Comparison of ENCODE assay signal across 30 cellular contexts in the genomic region with DNA sequence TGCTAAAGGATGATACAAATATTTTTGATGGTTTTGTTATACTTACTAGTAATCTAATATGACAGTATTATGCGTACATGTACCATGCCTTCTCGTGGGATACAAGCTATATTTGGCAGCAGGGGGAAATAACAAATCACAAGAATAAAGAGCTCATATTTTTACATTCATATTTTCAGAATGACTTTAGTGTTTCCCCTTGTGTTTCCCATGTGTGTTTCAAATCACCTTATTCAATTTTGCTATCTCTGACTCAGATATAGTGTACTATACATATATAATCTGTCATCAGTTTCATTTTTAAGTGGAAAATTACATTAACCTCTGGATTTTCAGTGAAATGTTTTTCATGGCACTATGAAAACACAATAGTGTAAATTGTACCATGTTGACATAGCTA.
DNase-seq lines count a peak whose midpoint lies in the region; ATAC-seq and TF ChIP-seq lines count a peak whose summit lies in the region.
"Had no signal": no experiment of that assay in that cellular context is flagged by ENCODE, and none has a peak within 500 bp of the region (broad histone marks: within the 10 kb centered on the region; RNA-seq: fewer than 3 reads in every experiment).

No MANE protein-coding gene starts in this region.

- no peak overlapping the region for H3K27ac Mint-ChIP-seq in activated CD8-positive, alpha-beta T cell treated with anti-CD3 and anti-CD28 coated beads for 36 hours
- no peak overlapping the region for H3K27ac Mint-ChIP-seq in activated CD8-positive, alpha-beta T cell treated with anti-CD3 and anti-CD28 coated beads, Interleukin-2, amount 10 ng/mL, durations not matched to agents 7 days and 5 days
- H3K27ac Mint-ChIP-seq in stimulated activated effector memory CD8-positive, alpha-beta T cell treated with anti-CD3 and anti-CD28 coated beads, Interleukin-12 subunit alpha, Interleukin-12 subunit beta, amount 100 ng/mL, for 72 hours, result no peak overlapping the region
- H3K27ac Mint-ChIP-seq: brain; GM23338; T-helper 1 cell treated with Interleukin-12 subunit alpha and Interleukin-12 subunit beta and Interleukin-4 antibody, amounts not matched to agents 30 μg/mL and 1 μg/mL, for 36 hours had no signal

- intact Hi-C loops in activated CD8-positive, alpha-beta T cell treated with anti-CD3 and anti-CD28 coated beads for 36 hours (cut with micrococcal nuclease), result no loop called here

- DNase-seq in activated CD8-positive, alpha-beta T cell treated with anti-CD3 and anti-CD28 coated beads for 36 hours, result no peak
- no peak for DNase-seq in activated CD8-positive, alpha-beta T cell treated with anti-CD3 and anti-CD28 coated beads, Interleukin-2, amount 10 ng/mL, durations not matched to agents 7 days and 5 days
- no peak for DNase-seq in stimulated activated effector memory CD8-positive, alpha-beta T cell treated with anti-CD3 and anti-CD28 coated beads, Interleukin-12 subunit alpha, Interleukin-12 subunit beta, amount 100 ng/mL, for 72 hours (ENCODE audit: low spot score in 2 of 2)
- no peak for DNase-seq in NK-92 treated with Interleukin-12 subunit alpha and Interleukin-12 subunit beta, amount 100 ng/mL, for 24 hours (lab: John Stamatoyannopoulos, UW)
- DNase-seq in EL, result no peak
- no peak for DNase-seq in stimulated activated CD4-positive, alpha-beta T cell treated with anti-CD3 and anti-CD28 coated beads, Interleukin-4, amount 100 ng/mL, for 24 hours
- DNase-seq: activated CD4-positive, alpha-beta T cell treated with anti-CD3 and anti-CD28 coated beads for 1 hour; adrenal gland; Calu3; DMS79 treated with DMSO at 0.1 percent for 48 hours; GF-D8; glutamatergic neuron; islet precursor cell; left ventricle myocardium inferior; NCI-H146; NCI-H2107; NCI-H345; NCI-H69; pancreas; Right ventricle myocardium superior; tibial artery had no signal

- no peaks in the 10 kb centered on the region for H3K9me3 Mint-ChIP-seq in activated CD8-positive, alpha-beta T cell treated with anti-CD3 and anti-CD28 coated beads for 36 hours
- no peaks in the 10 kb centered on the region for H3K9me3 Mint-ChIP-seq in activated CD8-positive, alpha-beta T cell treated with anti-CD3 and anti-CD28 coated beads, Interleukin-2, amount 10 ng/mL, durations not matched to agents 7 days and 5 days (ENCODE audit: insufficient read depth)
- H3K9me3 Mint-ChIP-seq in stimulated activated effector memory CD8-positive, alpha-beta T cell treated with anti-CD3 and anti-CD28 coated beads, Interleukin-12 subunit alpha, Interleukin-12 subunit beta, amount 100 ng/mL, for 72 hours, result no peaks in the 10 kb centered on the region
- H3K9me3 Mint-ChIP-seq: GM23338; T-helper 1 cell treated with Interleukin-12 subunit alpha and Interleukin-12 subunit beta and Interleukin-4 antibody, amounts not matched to agents 30 μg/mL and 1 μg/mL, for 36 hours had no signal

- no peak overlapping the region for H3K4me3 Mint-ChIP-seq in activated CD8-positive, alpha-beta T cell treated with anti-CD3 and anti-CD28 coated beads for 36 hours
- H3K4me3 Mint-ChIP-seq in activated CD8-positive, alpha-beta T cell treated with anti-CD3 and anti-CD28 coated beads, Interleukin-2, amount 10 ng/mL, durations not matched to agents 7 days and 5 days, result no peak overlapping the region
- no peak overlapping the region for H3K4me3 Mint-ChIP-seq in stimulated activated effector memory CD8-positive, alpha-beta T cell treated with anti-CD3 and anti-CD28 coated beads, Interleukin-12 subunit alpha, Interleukin-12 subunit beta, amount 100 ng/mL, for 72 hours
- H3K4me3 Mint-ChIP-seq: brain; GM23338; neural crest cell; T-helper 1 cell treated with Interleukin-12 subunit alpha and Interleukin-12 subunit beta and Interleukin-4 antibody, amounts not matched to agents 30 μg/mL and 1 μg/mL, for 36 hours had no signal

- H3K27me3 Mint-ChIP-seq in activated CD8-positive, alpha-beta T cell treated with anti-CD3 and anti-CD28 coated beads for 36 hours, result no peaks in the 10 kb centered on the region
- no peaks in the 10 kb centered on the region for H3K27me3 Mint-ChIP-seq in activated CD8-positive, alpha-beta T cell treated with anti-CD3 and anti-CD28 coated beads, Interleukin-2, amount 10 ng/mL, durations not matched to agents 7 days and 5 days (ENCODE audit: low read depth)
- H3K27me3 Mint-ChIP-seq: brain had no signal

- H3K4me1 Mint-ChIP-seq in activated CD8-positive, alpha-beta T cell treated with anti-CD3 and anti-CD28 coated beads for 36 hours (ENCODE audit: low read depth), result peaks cover 2% of the 10 kb centered on the region
- H3K4me1 Mint-ChIP-seq in activated CD8-positive, alpha-beta T cell treated with anti-CD3 and anti-CD28 coated beads, Interleukin-2, amount 10 ng/mL, durations not matched to agents 7 days and 5 days (ENCODE audit: low read depth), result no peaks in the 10 kb centered on the region
- H3K4me1 Mint-ChIP-seq in stimulated activated effector memory CD8-positive, alpha-beta T cell treated with anti-CD3 and anti-CD28 coated beads, Interleukin-12 subunit alpha, Interleukin-12 subunit beta, amount 100 ng/mL, for 72 hours, result peaks cover 6% of the 10 kb centered on the region

- no peak for TF ChIP-seq CTCF in activated CD8-positive, alpha-beta T cell treated with anti-CD3 and anti-CD28 coated beads for 36 hours (IDR thresholded peaks at IDR 0.05)

- ATAC-seq in activated CD8-positive, alpha-beta T cell treated with anti-CD3 and anti-CD28 coated beads for 36 hours, result peak; percentile 42
- ATAC-seq in activated CD8-positive, alpha-beta T cell treated with anti-CD3 and anti-CD28 coated beads, Interleukin-2, amount 10 ng/mL, durations not matched to agents 7 days and 5 days, result no peak
- ATAC-seq in GM19395 (IDR thresholded peaks at IDR 0.05; ENCODE audit: unreplicated experiment) (peak; percentile 66), HG02885 (IDR thresholded peaks at IDR 0.05; ENCODE audit: poor library complexity, unreplicated experiment) (peak; percentile 59)
- peak; percentile 84 for ATAC-seq in stimulated activated effector memory CD8-positive, alpha-beta T cell treated with anti-CD3 and anti-CD28 coated beads, Interleukin-12 subunit alpha, Interleukin-12 subunit beta, amount 100 ng/mL, for 72 hours
- ATAC-seq: esophagus mucosa, GM23338, Panc1, pancreas, SK-N-SH treated with all-trans-retinoic acid at 6 μM for 48 hours had no signal

- H3K36me3 Mint-ChIP-seq in activated CD8-positive, alpha-beta T cell treated with anti-CD3 and anti-CD28 coated beads for 36 hours (ENCODE audit: low read depth), result no peaks in the 10 kb centered on the region
- no peaks in the 10 kb centered on the region for H3K36me3 Mint-ChIP-seq in activated CD8-positive, alpha-beta T cell treated with anti-CD3 and anti-CD28 coated beads, Interleukin-2, amount 10 ng/mL, durations not matched to agents 7 days and 5 days (ENCODE audit: low read depth)
- no peaks in the 10 kb centered on the region for H3K36me3 Mint-ChIP-seq in stimulated activated effector memory CD8-positive, alpha-beta T cell treated with anti-CD3 and anti-CD28 coated beads, Interleukin-12 subunit alpha, Interleukin-12 subunit beta, amount 100 ng/mL, for 72 hours
- H3K36me3 Mint-ChIP-seq: brain had no signal

- POLR2A ChIA-PET in activated CD8-positive, alpha-beta T cell treated with anti-CD3 and anti-CD28 coated beads for 36 hours (lab: Charles Lee), result no interaction called here
- POLR2A ChIA-PET in activated CD8-positive, alpha-beta T cell treated with anti-CD3 and anti-CD28 coated beads, Interleukin-2, amount 10 ng/mL, durations not matched to agents 7 days and 5 days (lab: Charles Lee), result no interaction called here

- CTCF ChIA-PET in activated CD8-positive, alpha-beta T cell treated with anti-CD3 and anti-CD28 coated beads for 36 hours (lab: Charles Lee), result no interaction called here
- CTCF ChIA-PET in activated CD8-positive, alpha-beta T cell treated with anti-CD3 and anti-CD28 coated beads, Interleukin-2, amount 10 ng/mL, durations not matched to agents 7 days and 5 days (lab: Charles Lee), result no interaction called here
